In genomic region chr13:45511310-45512147, GRCh38 we compare ENCODE assay signal across 8 cellular contexts. TPM values are rescaled to one million over a fixed set of nuclear protein-coding genes. Genes with fewer than 3 reads are reported as not detected.
A peak's percentile ranks its signal among the peaks of the same experiment; 100 is the strongest.
DNase-seq lines count a peak whose midpoint lies in the region; ATAC-seq and FAIRE-seq lines count a peak whose summit lies in the region.

No MANE protein-coding gene starts in this region.

- no peaks in the 10 kb centered on the region for H3K27me3 Mint-ChIP-seq in CD4-positive, alpha-beta memory T cell
- no peaks in the 10 kb centered on the region for H3K27me3 Mint-ChIP-seq in naive thymus-derived CD4-positive, alpha-beta T cell

- H3K27ac ChIP-seq in CD4-positive, alpha-beta memory T cell (ENCODE audit: low read depth, low read length), result no peak overlapping the region
- no peak overlapping the region for H3K27ac ChIP-seq in naive thymus-derived CD4-positive, alpha-beta T cell (ENCODE audit: low read depth, low read length)

- no peaks in the 10 kb centered on the region for H3K9me3 Mint-ChIP-seq in CD4-positive, alpha-beta memory T cell
- H3K9me3 Mint-ChIP-seq in naive thymus-derived CD4-positive, alpha-beta T cell, result no peaks in the 10 kb centered on the region

- peak overlapping the region; percentile 6 to 89 (median 59) for H3K27ac Mint-ChIP-seq in CD4-positive, alpha-beta memory T cell
- peak overlapping the region in 7 of 9 donors; percentile 22 to 60 (median 46) for H3K27ac Mint-ChIP-seq in naive thymus-derived CD4-positive, alpha-beta T cell

- intact Hi-C loops in CD4-positive, alpha-beta memory T cell (cut with micrococcal nuclease), result loop anchor here (1.0 to 5.0 kb wide), 5 partner anchors 140 to 810 kb away; no protein-coding TSS in a partner anchor
- intact Hi-C loops in naive thymus-derived CD4-positive, alpha-beta T cell (cut with micrococcal nuclease), result loop anchor here (1.0 kb wide), 4 partner anchors 47 to 810 kb away; partner anchors contain the start of gene COG3 (in 1 of the 2)

- no peaks in the 10 kb centered on the region for H3K27me3 ChIP-seq in CD4-positive, alpha-beta memory T cell (ENCODE audit: insufficient read depth, low read length)
- H3K27me3 ChIP-seq in naive thymus-derived CD4-positive, alpha-beta T cell (ENCODE audit: control insufficient read depth in 2 of 2, insufficient read depth in 2 of 2, low read length in 2 of 2), result no peaks in the 10 kb centered on the region

- peaks cover 34% of the 10 kb centered on the region for H3K36me3 ChIP-seq in CD4-positive, alpha-beta memory T cell (ENCODE audit: insufficient read depth, low read length)
- H3K36me3 ChIP-seq in naive thymus-derived CD4-positive, alpha-beta T cell (ENCODE audit: control insufficient read depth in 2 of 3, insufficient read depth in 3 of 3, low read length in 3 of 3), result peaks cover 10 to 50% (median 15%) of the 10 kb centered on the region in 3 experiments

- H3K4me3 Mint-ChIP-seq in CD4-positive, alpha-beta memory T cell, result no peak overlapping the region
- H3K4me3 Mint-ChIP-seq in naive thymus-derived CD4-positive, alpha-beta T cell, result no peak overlapping the region

- ATAC-seq in esophagus mucosa (peak; percentile 71), HG02642 (IDR thresholded peaks at IDR 0.05; ENCODE audit: poor library complexity, unreplicated experiment) (no peak)
- ATAC-seq in naive thymus-derived CD4-positive, alpha-beta T cell, result peak; percentile 95

- peak; percentile 91 for FAIRE-seq in GM18507 (lab: Jason Lieb, UNC)
- peak; percentile 92 for FAIRE-seq in TTC549 (lab: Jason Lieb, UNC)

- CTCF ChIA-PET in CD4-positive, alpha-beta memory T cell (lab: Charles Lee; ENCODE audit: partially characterized antibody), result interaction anchor here (0.6 to 1.8 kb wide), 8 partner anchors 8 to 810 kb away, joined by 3 to 6 read pairs (median 3); no protein-coding TSS in a partner anchor
- CTCF ChIA-PET in naive thymus-derived CD4-positive, alpha-beta T cell (lab: Charles Lee), result interaction anchor here (0.9 kb wide), 1 partner anchor 230 kb away, joined by 4 read pairs; no protein-coding TSS in a partner anchor

- H3K4me1 ChIP-seq in CD4-positive, alpha-beta memory T cell (ENCODE audit: insufficient read depth, low read length), result peaks cover 3% of the 10 kb centered on the region
- H3K4me1 ChIP-seq in naive thymus-derived CD4-positive, alpha-beta T cell (ENCODE audit: control insufficient read depth in 2 of 2, insufficient read depth in 2 of 2, low read length in 2 of 2), result no peaks in the 10 kb centered on the region

- no peak overlapping the region for H3K4me3 ChIP-seq in CD4-positive, alpha-beta memory T cell (ENCODE audit: low read length in 2 of 2)
- no peak overlapping the region for H3K4me3 ChIP-seq in naive thymus-derived CD4-positive, alpha-beta T cell (ENCODE audit: low read length)

- peaks cover 42 to 62% of the 10 kb centered on the region in 2 donors for H3K36me3 Mint-ChIP-seq in CD4-positive, alpha-beta memory T cell
- peaks cover 4 to 34% (median 13%) of the 10 kb centered on the region in 5 donors for H3K36me3 Mint-ChIP-seq in naive thymus-derived CD4-positive, alpha-beta T cell

- H3K9me3 ChIP-seq in CD4-positive, alpha-beta memory T cell (ENCODE audit: control insufficient read depth in 1 of 2, low read length in 2 of 2), result no peaks in the 10 kb centered on the region
- no peaks in the 10 kb centered on the region for H3K9me3 ChIP-seq in naive thymus-derived CD4-positive, alpha-beta T cell (ENCODE audit: control insufficient read depth in 2 of 3, low read length in 3 of 3)

- POLR2A ChIA-PET in CD4-positive, alpha-beta memory T cell (lab: Charles Lee; ENCODE audit: partially characterized antibody), result no interaction called here
- POLR2A ChIA-PET in naive thymus-derived CD4-positive, alpha-beta T cell (lab: Charles Lee), result no interaction called here

- peak in 4 of 5 donors; percentile 55 to 68 (median 62) for DNase-seq in CD4-positive, alpha-beta memory T cell
- DNase-seq in GM18507 (ENCODE audit: extremely low spot score, insufficient read length, low read depth), result peak; percentile 38
- peak; percentile 45 for DNase-seq in NCI-H2029 treated with DMSO at 0.1 percent for 48 hours (lab: John Stamatoyannopoulos, UW)
- DNase-seq in naive thymus-derived CD4-positive, alpha-beta T cell, result peak in 7 of 9 donors; percentile 41 to 72 (median 63)
- DNase-seq in stimulated activated CD4-positive, alpha-beta T cell treated with anti-CD3 and anti-CD28 coated beads, Interleukin-12 subunit alpha, Interleukin-12 subunit beta, amount 100 ng/mL, for 4 hours, result no peak

- H3K4me1 Mint-ChIP-seq in CD4-positive, alpha-beta memory T cell, result peaks cover 4 to 11% (median 9%) of the 10 kb centered on the region in 4 donors
- peaks cover 2 to 7% (median 5%) of the 10 kb centered on the region in 7 donors for H3K4me1 Mint-ChIP-seq in naive thymus-derived CD4-positive, alpha-beta T cell

RNA-seq across cellular contexts. Expression of gene COG3, which starts 46.8 kb away (rescaled TPM):
- total RNA-seq in CD4-positive, alpha-beta memory T cell, result 10 to 100 TPM; 51.1 to 59.8 TPM
- polyA plus RNA-seq in CD4-positive, alpha-beta memory T cell, result 10 to 100 TPM; 28.8 to 29.5 TPM
- 16.3 TPM for total RNA-seq in esophagus mucosa
- total RNA-seq in naive thymus-derived CD4-positive, alpha-beta T cell, result 10 to 100 TPM; 29.7 to 50.1 (median 43.4) TPM
- 10 to 100 TPM; 26.5 to 31.2 TPM for polyA plus RNA-seq in naive thymus-derived CD4-positive, alpha-beta T cell
